ENCODE assay signal across 28 cellular contexts in genomic region chr6:168033791-168034190, GRCh38. TPM values are rescaled to one million over a fixed set of nuclear protein-coding genes. Genes with fewer than 3 reads are reported as not detected.
DNase-seq lines count a peak whose midpoint lies in the region; ATAC-seq and TF ChIP-seq lines count a peak whose summit lies in the region.
"Had no signal": no experiment of that assay in that cellular context is flagged by ENCODE, and none has a peak within 500 bp of the region (broad histone marks: within the 10 kb centered on the region; RNA-seq: fewer than 3 reads in every experiment).

No MANE protein-coding gene starts in this region.

- H3K4ac ChIP-seq in mesenchymal stem cell (ENCODE audit: low read depth in 1 of 2, low read length in 2 of 2) = no peak overlapping the region

- no peak overlapping the region for H3K23ac ChIP-seq in mesenchymal stem cell (ENCODE audit: low read length in 2 of 2)

- H2BK120ac ChIP-seq in mesenchymal stem cell (ENCODE audit: low read depth, low read length) = no peak overlapping the region

- H3K9me3 Mint-ChIP-seq in activated CD8-positive, alpha-beta memory T cell treated with anti-CD3 and anti-CD28 coated beads, Interleukin-2, amount 10 ng/mL, durations not matched to agents 7 days and 5 days (ENCODE audit: low read depth) = peaks cover 5% of the 10 kb centered on the region

- H3K79me1 ChIP-seq in mesenchymal stem cell (replicated peaks; ENCODE audit: low read length, poor library complexity, severe bottlenecking) = no peaks in the 10 kb centered on the region

- CTCF ChIA-PET in activated CD8-positive, alpha-beta memory T cell treated with anti-CD3 and anti-CD28 coated beads, Interleukin-2, amount 10 ng/mL, durations not matched to agents 7 days and 5 days (lab: Charles Lee) = no interaction called here

- intact Hi-C loops in gastrocnemius medialis (cut with DNase I; ENCODE audit: low total_unique reads) (no loop called here), aorta (cut with DNase I) (no loop called here)

- H3K4me1 Mint-ChIP-seq in activated CD8-positive, alpha-beta memory T cell treated with anti-CD3 and anti-CD28 coated beads, Interleukin-2, amount 10 ng/mL, durations not matched to agents 7 days and 5 days = peaks cover 3% of the 10 kb centered on the region

- peaks cover 0 to 14% (median 3%) of the 10 kb centered on the region in 11 experiments; a peak in 7 of 22 replicates for H3K36me3 ChIP-seq in BLaER1 treated with 17β-estradiol and CSF1 and Interleukin-3, amounts not matched to agents 10 nM and 100 nM
- H3K36me3 ChIP-seq in mesenchymal stem cell (ENCODE audit: control insufficient read depth in 1 of 2, insufficient read depth in 2 of 2, low read depth in 1 of 2, low read length in 2 of 2) (no peaks in the 10 kb centered on the region), gastrocnemius medialis (no peaks in the 10 kb centered on the region), aorta (ENCODE audit: control insufficient read depth in 1 of 2, insufficient read depth in 2 of 2, low read length in 1 of 2) (no peaks in the 10 kb centered on the region)

- peaks cover 55 to 80% (median 65%) of the 10 kb centered on the region in 10 experiments for H3K4me1 ChIP-seq in BLaER1 treated with 17β-estradiol and CSF1 and Interleukin-3, amounts not matched to agents 10 nM and 100 nM
- peaks cover 4% of the 10 kb centered on the region for H3K4me1 ChIP-seq in mesenchymal stem cell (ENCODE audit: control insufficient read depth, insufficient read depth, low read depth, low read length)
- H3K4me1 ChIP-seq in gastrocnemius medialis = peaks cover 7 to 24% of the 10 kb centered on the region in 2 donors
- no peaks in the 10 kb centered on the region for H3K4me1 ChIP-seq in aorta (ENCODE audit: control insufficient read depth in 1 of 2, insufficient read depth in 2 of 2, low read length in 2 of 2)

- ATAC-seq in activated CD8-positive, alpha-beta memory T cell treated with anti-CD3 and anti-CD28 coated beads, Interleukin-2, amount 10 ng/mL, durations not matched to agents 7 days and 5 days = no peak
- ATAC-seq in gastrocnemius medialis (no peak), aorta (ENCODE audit: low FRiP score) (no peak)
- ATAC-seq: CD8-positive, alpha-beta T cell; GM12878; HepG2 had no signal

- no peaks in the 10 kb centered on the region for H4K20me1 ChIP-seq in BLaER1 treated with 17β-estradiol and CSF1 and Interleukin-3, amounts not matched to agents 10 nM and 100 nM

- H3K36me3 Mint-ChIP-seq in activated CD8-positive, alpha-beta memory T cell treated with anti-CD3 and anti-CD28 coated beads, Interleukin-2, amount 10 ng/mL, durations not matched to agents 7 days and 5 days = no peaks in the 10 kb centered on the region
- H3K36me3 Mint-ChIP-seq: CD8-positive, alpha-beta T cell had no signal

- no peaks in the 10 kb centered on the region for H3K27me3 ChIP-seq in BLaER1 treated with 17β-estradiol and CSF1 and Interleukin-3, amounts not matched to agents 10 nM and 100 nM
- H3K27me3 ChIP-seq in mesenchymal stem cell (ENCODE audit: control insufficient read depth in 1 of 2, insufficient read depth in 1 of 2, low read length in 2 of 2) = no peaks in the 10 kb centered on the region
- H3K27me3 ChIP-seq in gastrocnemius medialis = peaks cover 0 to 7% (median 6%) of the 10 kb centered on the region in 3 donors
- H3K27me3 ChIP-seq in aorta (ENCODE audit: control insufficient read depth in 1 of 2, insufficient read depth in 2 of 2, low read length in 1 of 2) = no peaks in the 10 kb centered on the region

- no peak overlapping the region for H2BK5ac ChIP-seq in mesenchymal stem cell (ENCODE audit: low read depth, low read length, poor library complexity, severe bottlenecking)

- no peak for TF ChIP-seq CTCF in gastrocnemius medialis (IDR thresholded peaks at IDR 0.05 in 4 of 5, conservative IDR thresholded peaks at IDR 0.05 in 1 of 5)

- 99% methylated on average over 10 of the region's 12 CpGs for WGBS in mesenchymal stem cell
- WGBS in aorta, 2 donors = 92 to 93% methylated on average over 12 of the region's 12 CpGs

- TF ChIP-seq POLR2A in gastrocnemius medialis (IDR thresholded peaks at IDR 0.05) = no peak

- H4K91ac ChIP-seq in mesenchymal stem cell (ENCODE audit: low read length) = no peak overlapping the region

- peak overlapping the region in 2 of 11 experiments; percentile 70 to 75; a peak in 5 of 22 replicates for H3K27ac ChIP-seq in BLaER1 treated with 17β-estradiol and CSF1 and Interleukin-3, amounts not matched to agents 10 nM and 100 nM
- H3K27ac ChIP-seq in mesenchymal stem cell (ENCODE audit: low read length, poor library complexity, severe bottlenecking) (no peak overlapping the region), gastrocnemius medialis (peak overlapping the region; percentile 67 to 78 (median 74)), aorta (ENCODE audit: low read depth in 1 of 2, low read length in 2 of 2) (no peak overlapping the region)
- H3K27ac ChIP-seq: 22Rv1, HL-60, PC-9 had no signal

- H3K4me2 ChIP-seq in BLaER1 treated with 17β-estradiol and CSF1 and Interleukin-3, amounts not matched to agents 10 nM and 100 nM = peak overlapping the region in 8 of 11 experiments; percentile 36 to 88 (median 82); a peak in 12 of 22 replicates
- H3K4me2 ChIP-seq in mesenchymal stem cell (ENCODE audit: low read length, poor library complexity, severe bottlenecking) = no peak overlapping the region
- H3K4me2 ChIP-seq: PC-9 had no signal

- peaks cover 11% of the 10 kb centered on the region for H3K27me3 Mint-ChIP-seq in activated CD8-positive, alpha-beta memory T cell treated with anti-CD3 and anti-CD28 coated beads, Interleukin-2, amount 10 ng/mL, durations not matched to agents 7 days and 5 days

- peak; percentile 25 for DNase-seq in activated CD8-positive, alpha-beta memory T cell treated with anti-CD3 and anti-CD28 coated beads, Interleukin-2, amount 10 ng/mL, durations not matched to agents 7 days and 5 days
- DNase-seq in activated CD8-positive, alpha-beta memory T cell treated with anti-CD3 and anti-CD28 coated beads for 24 hours = no peak
- DNase-seq in mesenchymal stem cell (no peak), gastrocnemius medialis (no peak), aorta (no peak)
- no peak for DNase-seq in activated CD4-positive, CD25-positive, alpha-beta regulatory T cell (lab: John Stamatoyannopoulos, UW)
- no peak for DNase-seq in stimulated activated naive CD4-positive, alpha-beta T cell (lab: John Stamatoyannopoulos, UW)
- DNase-seq: ACHN; C1 segment of cervical spinal cord; CD8-positive, alpha-beta T cell; DND-41; KBM-7; NCI-H1092; NCI-H1436 treated with DMSO at 0.1 percent for 48 hours; NCI-H1930; NCI-H2227 treated with DMSO at 0.1 percent for 48 hours; NCI-H510A treated with DMSO at 0.1 percent for 48 hours; NCI-H748 treated with DMSO at 0.1 percent for 48 hours; PC-9; RPMI8226; SIG-M5 had no signal

- no peak overlapping the region for H3K4me3 Mint-ChIP-seq in activated CD8-positive, alpha-beta memory T cell treated with anti-CD3 and anti-CD28 coated beads, Interleukin-2, amount 10 ng/mL, durations not matched to agents 7 days and 5 days
- H3K4me3 Mint-ChIP-seq: CD8-positive, alpha-beta T cell had no signal

- H2AK5ac ChIP-seq in mesenchymal stem cell (ENCODE audit: low read length, severe bottlenecking) = no peak overlapping the region

- peak overlapping the region in 1 of 2 experiments; percentile 76 for H2BK12ac ChIP-seq in mesenchymal stem cell (ENCODE audit: low read length in 2 of 2)

- H3K4me3 ChIP-seq in BLaER1 treated with 17β-estradiol and CSF1 and Interleukin-3, amounts not matched to agents 10 nM and 100 nM = no peak overlapping the region
- H3K4me3 ChIP-seq in mesenchymal stem cell (ENCODE audit: insufficient read depth in 1 of 2, low read depth in 1 of 2, low read length in 2 of 2) = no peak overlapping the region
- no peak overlapping the region for H3K4me3 ChIP-seq in gastrocnemius medialis
- no peak overlapping the region for H3K4me3 ChIP-seq in aorta (ENCODE audit: low read length in 2 of 2)
- H3K4me3 ChIP-seq: GM12878, PC-9 had no signal

- peak overlapping the region; percentile 70 for H4K8ac ChIP-seq in mesenchymal stem cell (ENCODE audit: low read length)

- peak overlapping the region in 1 of 2 experiments; percentile 31 for H3K18ac ChIP-seq in mesenchymal stem cell (ENCODE audit: low read depth in 1 of 2, low read length in 2 of 2)

- in situ Hi-C loops in gastrocnemius medialis (cut with MboI; ENCODE audit: low sequenced_read_pairs in 4 of 4) = no loop called here

- H3K9ac ChIP-seq in BLaER1 treated with 17β-estradiol and CSF1 and Interleukin-3, amounts not matched to agents 10 nM and 100 nM = no peak overlapping the region
- H3K9ac ChIP-seq in mesenchymal stem cell (ENCODE audit: low read length) = no peak overlapping the region

- H3K14ac ChIP-seq in mesenchymal stem cell (ENCODE audit: low read length in 2 of 2) = no peak overlapping the region

- no peak overlapping the region for H2BK15ac ChIP-seq in mesenchymal stem cell (ENCODE audit: low read depth, poor library complexity, severe bottlenecking)

- no peak overlapping the region for H2AFZ ChIP-seq in mesenchymal stem cell (ENCODE audit: low read depth, low read length)
- H2AFZ ChIP-seq: PC-9 had no signal

- H3K27ac Mint-ChIP-seq in activated CD8-positive, alpha-beta memory T cell treated with anti-CD3 and anti-CD28 coated beads, Interleukin-2, amount 10 ng/mL, durations not matched to agents 7 days and 5 days = no peak overlapping the region
- H3K27ac Mint-ChIP-seq: CD8-positive, alpha-beta T cell had no signal

- H3K9me3 ChIP-seq in BLaER1 treated with 17β-estradiol and CSF1 and Interleukin-3, amounts not matched to agents 10 nM and 100 nM (replicated peaks in 1 of 11) = peaks cover 17 to 45% (median 32%) of the 10 kb centered on the region in 11 experiments
- H3K9me3 ChIP-seq in mesenchymal stem cell (ENCODE audit: control insufficient read depth, low read length) (no peaks in the 10 kb centered on the region), gastrocnemius medialis (no peaks in the 10 kb centered on the region), aorta (ENCODE audit: control insufficient read depth, low read length) (peaks cover 2% of the 10 kb centered on the region)

RNA-seq across cellular contexts. Expression of gene KIF25, which starts 36.3 kb away (rescaled TPM):
- not detected for total RNA-seq in activated CD8-positive, alpha-beta memory T cell treated with anti-CD3 and anti-CD28 coated beads, Interleukin-2, amount 10 ng/mL, durations not matched to agents 7 days and 5 days
- 0.40 TPM for polyA plus RNA-seq in mesenchymal stem cell (2013, experiment 1 of 2)
- 0.63 TPM for polyA plus RNA-seq in mesenchymal stem cell (2013, experiment 2 of 2)
- 1 to 10 TPM in 1 of 4 donors, under 1 TPM in 1, not detected in 2; 0.16 to 1.0 TPM for total RNA-seq in gastrocnemius medialis
- total RNA-seq in aorta = under 1 TPM in 1 of 2 donors, not detected in 1; 0.72 TPM
- polyA plus RNA-seq in aorta = under 1 TPM in 1 of 2 donors, not detected in 1; 0.79 TPM
- total RNA-seq: GM12878, HepG2, HT-29, PC-9 had no signal
- polyA plus RNA-seq: GM12878, HepG2 had no signal

RNA-seq across cellular contexts. Expression of gene FRMD1, which starts 45.2 kb away (rescaled TPM):
- total RNA-seq in activated CD8-positive, alpha-beta memory T cell treated with anti-CD3 and anti-CD28 coated beads, Interleukin-2, amount 10 ng/mL, durations not matched to agents 7 days and 5 days = not detected
- polyA plus RNA-seq in mesenchymal stem cell (2013, experiment 1 of 2) = not detected
- not detected for polyA plus RNA-seq in mesenchymal stem cell (2013, experiment 2 of 2)
- total RNA-seq in gastrocnemius medialis = under 1 TPM in 2 of 4 donors, not detected in 2; 0.04 to 0.12 TPM
- under 1 TPM; 0.06 to 0.19 TPM for total RNA-seq in aorta
- under 1 TPM; 0.03 to 0.38 TPM for polyA plus RNA-seq in aorta
- total RNA-seq: CD8-positive, alpha-beta T cell; GM12878; H7; HepG2; HT-29; PC-9 had no signal
- polyA plus RNA-seq: GM12878 had no signal

Comparison
In these comparisons a context has a peak if more than half of its experiments do, and no peak if none do; other contexts are left out.
1. H3K27ac ChIP-seq: peak in gastrocnemius medialis (4 of 4); none in mesenchymal stem cell (single experiment) and aorta (0 of 2).